Comparison of ENCODE assay signal across 1 cellular context in genomic region chr1:51870603-51871350, GRCh38.
TF ChIP-seq lines count a peak whose summit lies in the region.

No MANE protein-coding gene starts in this region.

TF ChIP-seq in K562, 482 proteins besides CTCF, POLR2A, EP300 and RAD21 (continues in another document):
- TF ChIP-seq SIX5 (IDR thresholded peaks at IDR 0.05; ENCODE audit: borderline replicate concordance in 1 of 2, insufficient read depth in 1 of 2, low read depth in 1 of 2, low read length in 2 of 2) (no peak), ZNF507 (tag; conservative IDR thresholded peaks at IDR 0.05) (no peak), MNT (conservative IDR thresholded peaks at IDR 0.05) (no peak), XRCC4 (IDR thresholded peaks at IDR 0.05; ENCODE audit: extremely low read depth, insufficient read depth, insufficient read length) (no peak), ZNF282 (CRISPR knock-in tag; IDR thresholded peaks at IDR 0.05) (no peak), TCFL5 (CRISPR knock-in tag; conservative IDR thresholded peaks at IDR 0.05) (no peak), KHSRP (IDR thresholded peaks at IDR 0.05) (no peak), ZNF561 (CRISPR knock-in tag; conservative IDR thresholded peaks at IDR 0.05) (no peak), MCM7 (IDR thresholded peaks at IDR 0.05) (peak in 1 of 2 experiments; percentile 99; a peak in 2 of 4 replicates), ZNF79 (CRISPR knock-in tag; IDR thresholded peaks at IDR 0.05; ENCODE audit: low read depth) (no peak), ZNF143 (CRISPR knock-in tag; IDR thresholded peaks at IDR 0.05) (no peak), PHB2 (IDR thresholded peaks at IDR 0.05; ENCODE audit: low read depth) (no peak), MLLT1 (IDR thresholded peaks at IDR 0.05) (no peak), SUPT5H (IDR thresholded peaks at IDR 0.05) (0 out of 2 replicates have a peak, but pooled peaks have one; percentile 43), ZNF146 (CRISPR knock-in tag; IDR thresholded peaks at IDR 0.05; ENCODE audit: unreplicated experiment) (no peak), ZNF121 (CRISPR knock-in tag; conservative IDR thresholded peaks at IDR 0.05) (no peak), ZFP1 (CRISPR knock-in tag; IDR thresholded peaks at IDR 0.05) (no peak), MCM5 (IDR thresholded peaks at IDR 0.05; ENCODE audit: low read depth) (no peak), ELF1 (tag; IDR thresholded peaks at IDR 0.05) (no peak), SOX6 (IDR thresholded peaks at IDR 0.05) (peak; percentile 62), CBFA2T3 (IDR thresholded peaks at IDR 0.05) (no peak), ZNF175 (CRISPR knock-in tag; IDR thresholded peaks at IDR 0.05; ENCODE audit: low read depth) (no peak), PKNOX1 (IDR thresholded peaks at IDR 0.05) (0 out of 2 replicates have a peak, but pooled peaks have one; percentile 8), GATAD2B (IDR thresholded peaks at IDR 0.05; ENCODE audit: borderline replicate concordance) (peak; percentile 44; the same call in 1 of the 2 replicates), BACH1 (tag; IDR thresholded peaks at IDR 0.05) (no peak), BCOR (IDR thresholded peaks at IDR 0.05) (no peak), SMAD2 (IDR thresholded peaks at IDR 0.05; ENCODE audit: low read depth, low read length) (no peak), ZBTB9 (CRISPR knock-in tag; IDR thresholded peaks at IDR 0.05) (no peak), MYBL2 (IDR thresholded peaks at IDR 0.05; ENCODE audit: low read depth) (no peak), MYBL2 (CRISPR knock-in tag; IDR thresholded peaks at IDR 0.05; ENCODE audit: borderline replicate concordance) (no peak)
- TF ChIP-seq, protein P1, sequence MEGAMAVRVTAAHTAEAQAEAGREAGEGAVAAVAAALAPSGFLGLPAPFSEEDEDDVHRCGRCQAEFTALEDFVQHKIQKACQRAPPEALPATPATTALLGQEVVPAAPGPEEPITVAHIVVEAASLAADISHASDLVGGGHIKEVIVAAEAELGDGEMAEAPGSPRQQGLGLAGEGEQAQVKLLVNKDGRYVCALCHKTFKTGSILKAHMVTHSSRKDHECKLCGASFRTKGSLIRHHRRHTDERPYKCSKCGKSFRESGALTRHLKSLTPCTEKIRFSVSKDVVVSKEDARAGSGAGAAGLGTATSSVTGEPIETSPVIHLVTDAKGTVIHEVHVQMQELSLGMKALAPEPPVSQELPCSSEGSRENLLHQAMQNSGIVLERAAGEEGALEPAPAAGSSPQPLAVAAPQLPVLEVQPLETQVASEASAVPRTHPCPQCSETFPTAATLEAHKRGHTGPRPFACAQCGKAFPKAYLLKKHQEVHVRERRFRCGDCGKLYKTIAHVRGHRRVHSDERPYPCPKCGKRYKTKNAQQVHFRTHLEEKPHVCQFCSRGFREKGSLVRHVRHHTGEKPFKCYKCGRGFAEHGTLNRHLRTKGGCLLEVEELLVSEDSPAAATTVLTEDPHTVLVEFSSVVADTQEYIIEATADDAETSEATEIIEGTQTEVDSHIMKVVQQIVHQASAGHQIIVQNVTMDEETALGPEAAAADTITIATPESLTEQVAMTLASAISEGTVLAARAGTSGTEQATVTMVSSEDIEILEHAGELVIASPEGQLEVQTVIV (CRISPR knock-in tag; IDR thresholded peaks at IDR 0.05; ENCODE audit: borderline replicate concordance): no peak
- TF ChIP-seq, protein P2, sequence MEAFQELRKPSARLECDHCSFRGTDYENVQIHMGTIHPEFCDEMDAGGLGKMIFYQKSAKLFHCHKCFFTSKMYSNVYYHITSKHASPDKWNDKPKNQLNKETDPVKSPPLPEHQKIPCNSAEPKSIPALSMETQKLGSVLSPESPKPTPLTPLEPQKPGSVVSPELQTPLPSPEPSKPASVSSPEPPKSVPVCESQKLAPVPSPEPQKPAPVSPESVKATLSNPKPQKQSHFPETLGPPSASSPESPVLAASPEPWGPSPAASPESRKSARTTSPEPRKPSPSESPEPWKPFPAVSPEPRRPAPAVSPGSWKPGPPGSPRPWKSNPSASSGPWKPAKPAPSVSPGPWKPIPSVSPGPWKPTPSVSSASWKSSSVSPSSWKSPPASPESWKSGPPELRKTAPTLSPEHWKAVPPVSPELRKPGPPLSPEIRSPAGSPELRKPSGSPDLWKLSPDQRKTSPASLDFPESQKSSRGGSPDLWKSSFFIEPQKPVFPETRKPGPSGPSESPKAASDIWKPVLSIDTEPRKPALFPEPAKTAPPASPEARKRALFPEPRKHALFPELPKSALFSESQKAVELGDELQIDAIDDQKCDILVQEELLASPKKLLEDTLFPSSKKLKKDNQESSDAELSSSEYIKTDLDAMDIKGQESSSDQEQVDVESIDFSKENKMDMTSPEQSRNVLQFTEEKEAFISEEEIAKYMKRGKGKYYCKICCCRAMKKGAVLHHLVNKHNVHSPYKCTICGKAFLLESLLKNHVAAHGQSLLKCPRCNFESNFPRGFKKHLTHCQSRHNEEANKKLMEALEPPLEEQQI (IDR thresholded peaks at IDR 0.05): no peak
- TF ChIP-seq, protein P3, sequence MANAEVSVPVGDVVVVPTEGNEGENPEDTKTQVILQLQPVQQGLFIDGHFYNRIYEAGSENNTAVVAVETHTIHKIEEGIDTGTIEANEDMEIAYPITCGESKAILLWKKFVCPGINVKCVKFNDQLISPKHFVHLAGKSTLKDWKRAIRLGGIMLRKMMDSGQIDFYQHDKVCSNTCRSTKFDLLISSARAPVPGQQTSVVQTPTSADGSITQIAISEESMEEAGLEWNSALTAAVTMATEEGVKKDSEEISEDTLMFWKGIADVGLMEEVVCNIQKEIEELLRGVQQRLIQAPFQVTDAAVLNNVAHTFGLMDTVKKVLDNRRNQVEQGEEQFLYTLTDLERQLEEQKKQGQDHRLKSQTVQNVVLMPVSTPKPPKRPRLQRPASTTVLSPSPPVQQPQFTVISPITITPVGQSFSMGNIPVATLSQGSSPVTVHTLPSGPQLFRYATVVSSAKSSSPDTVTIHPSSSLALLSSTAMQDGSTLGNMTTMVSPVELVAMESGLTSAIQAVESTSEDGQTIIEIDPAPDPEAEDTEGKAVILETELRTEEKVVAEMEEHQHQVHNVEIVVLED (CRISPR knock-in tag; IDR thresholded peaks at IDR 0.05): no peak
- TF ChIP-seq, protein P4, sequence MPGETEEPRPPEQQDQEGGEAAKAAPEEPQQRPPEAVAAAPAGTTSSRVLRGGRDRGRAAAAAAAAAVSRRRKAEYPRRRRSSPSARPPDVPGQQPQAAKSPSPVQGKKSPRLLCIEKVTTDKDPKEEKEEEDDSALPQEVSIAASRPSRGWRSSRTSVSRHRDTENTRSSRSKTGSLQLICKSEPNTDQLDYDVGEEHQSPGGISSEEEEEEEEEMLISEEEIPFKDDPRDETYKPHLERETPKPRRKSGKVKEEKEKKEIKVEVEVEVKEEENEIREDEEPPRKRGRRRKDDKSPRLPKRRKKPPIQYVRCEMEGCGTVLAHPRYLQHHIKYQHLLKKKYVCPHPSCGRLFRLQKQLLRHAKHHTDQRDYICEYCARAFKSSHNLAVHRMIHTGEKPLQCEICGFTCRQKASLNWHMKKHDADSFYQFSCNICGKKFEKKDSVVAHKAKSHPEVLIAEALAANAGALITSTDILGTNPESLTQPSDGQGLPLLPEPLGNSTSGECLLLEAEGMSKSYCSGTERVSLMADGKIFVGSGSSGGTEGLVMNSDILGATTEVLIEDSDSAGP (CRISPR knock-in tag; IDR thresholded peaks at IDR 0.05): peak; percentile 61; the same call in 1 of the 2 replicates
- TF ChIP-seq, protein P5, sequence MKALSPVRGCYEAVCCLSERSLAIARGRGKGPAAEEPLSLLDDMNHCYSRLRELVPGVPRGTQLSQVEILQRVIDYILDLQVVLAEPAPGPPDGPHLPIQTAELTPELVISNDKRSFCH (CRISPR knock-in tag; IDR thresholded peaks at IDR 0.05): no peak
- TF ChIP-seq, protein P5 (tag; IDR thresholded peaks at IDR 0.05): peak; percentile 41; the same call in 1 of the 2 replicates
- TF ChIP-seq, protein P6, sequence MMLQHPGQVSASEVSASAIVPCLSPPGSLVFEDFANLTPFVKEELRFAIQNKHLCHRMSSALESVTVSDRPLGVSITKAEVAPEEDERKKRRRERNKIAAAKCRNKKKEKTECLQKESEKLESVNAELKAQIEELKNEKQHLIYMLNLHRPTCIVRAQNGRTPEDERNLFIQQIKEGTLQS (IDR thresholded peaks at IDR 0.05): peak; percentile 66; the same call in 1 of the 2 replicates
- TF ChIP-seq, protein P6 (CRISPR knock-in tag; conservative IDR thresholded peaks at IDR 0.05): no peak
- TF ChIP-seq, protein P7, sequence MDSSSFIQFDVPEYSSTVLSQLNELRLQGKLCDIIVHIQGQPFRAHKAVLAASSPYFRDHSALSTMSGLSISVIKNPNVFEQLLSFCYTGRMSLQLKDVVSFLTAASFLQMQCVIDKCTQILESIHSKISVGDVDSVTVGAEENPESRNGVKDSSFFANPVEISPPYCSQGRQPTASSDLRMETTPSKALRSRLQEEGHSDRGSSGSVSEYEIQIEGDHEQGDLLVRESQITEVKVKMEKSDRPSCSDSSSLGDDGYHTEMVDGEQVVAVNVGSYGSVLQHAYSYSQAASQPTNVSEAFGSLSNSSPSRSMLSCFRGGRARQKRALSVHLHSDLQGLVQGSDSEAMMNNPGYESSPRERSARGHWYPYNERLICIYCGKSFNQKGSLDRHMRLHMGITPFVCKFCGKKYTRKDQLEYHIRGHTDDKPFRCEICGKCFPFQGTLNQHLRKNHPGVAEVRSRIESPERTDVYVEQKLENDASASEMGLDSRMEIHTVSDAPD (CRISPR knock-in tag; IDR thresholded peaks at IDR 0.05): no peak
